ENCODE assay signal across 11 cellular contexts in the genomic region with DNA sequence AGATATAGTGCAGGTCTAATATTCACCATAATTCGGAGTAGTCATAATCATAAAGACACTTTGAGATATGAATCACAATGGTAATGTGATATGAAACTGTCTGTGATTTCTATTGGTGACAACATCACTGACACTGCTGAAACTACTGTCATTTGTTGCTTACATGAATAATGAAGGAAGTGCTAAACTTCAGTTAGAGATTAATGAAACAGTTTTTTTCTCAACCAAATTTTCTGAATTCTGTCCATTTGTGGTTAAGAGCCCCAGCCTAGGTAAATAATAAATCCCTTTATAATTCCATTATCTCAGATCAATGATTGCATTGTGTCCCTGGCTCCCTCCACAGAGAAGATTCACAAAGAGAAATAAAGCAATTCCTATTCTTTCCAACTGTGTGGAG.
DNase-seq lines count a peak whose midpoint lies in the region; ATAC-seq and TF ChIP-seq lines count a peak whose summit lies in the region.
"Had no signal": no experiment of that assay in that cellular context is flagged by ENCODE, and none has a peak within 500 bp of the region (broad histone marks: within the 10 kb centered on the region; RNA-seq: fewer than 3 reads in every experiment).

No MANE protein-coding gene starts in this region.

- H3K27ac ChIP-seq in spleen (peak overlapping the region in 5 of 8 donors; percentile 29 to 92 (median 86)), body of pancreas (no peak overlapping the region)
- H3K27ac ChIP-seq: uterus had no signal

- H3K4me3 Mint-ChIP-seq in activated CD4-positive, alpha-beta T cell treated with anti-CD3 and anti-CD28 coated beads, Interleukin-2, amount 10 ng/mL, durations not matched to agents 24 days and 14 days: peak overlapping the region; percentile 12

- H3K4me3 ChIP-seq in spleen (no peak overlapping the region), body of pancreas (no peak overlapping the region)
- H3K4me3 ChIP-seq: uterus had no signal

- H3K9me3 ChIP-seq in spleen (peaks cover 0 to 6% (median 0%) of the 10 kb centered on the region in 8 donors), body of pancreas (no peaks in the 10 kb centered on the region)
- H3K9me3 ChIP-seq: uterus had no signal

- 69 to 82% (median 78%) methylated on average over 1 of the region's 1 CpG for WGBS in spleen, 5 donors
- 88 to 100% methylated on average over 1 of the region's 1 CpG for WGBS in body of pancreas, 2 donors

- peak overlapping the region; percentile 82 for H3K27ac Mint-ChIP-seq in activated CD4-positive, alpha-beta T cell treated with anti-CD3 and anti-CD28 coated beads, Interleukin-2, amount 10 ng/mL, durations not matched to agents 24 days and 14 days

- H3K36me3 Mint-ChIP-seq in activated CD4-positive, alpha-beta T cell treated with anti-CD3 and anti-CD28 coated beads, Interleukin-2, amount 10 ng/mL, durations not matched to agents 24 days and 14 days (ENCODE audit: low read depth): peaks cover 23% of the 10 kb centered on the region

- intact Hi-C loops in activated CD4-positive, alpha-beta T cell treated with anti-CD3 and anti-CD28 coated beads, Interleukin-2, amount 10 ng/mL, durations not matched to agents 24 days and 14 days (cut with micrococcal nuclease): loop anchor here (1.0 to 5.0 kb wide), 4 partner anchors 11 to 315 kb away; no protein-coding TSS in a partner anchor
- intact Hi-C loops in spleen (cut with DNase I; ENCODE audit: low total_unique reads): loop anchor here (10.0 kb wide), 1 partner anchor 122 kb away; a partner anchor contains a TSS
- intact Hi-C loops in body of pancreas (cut with DNase I): no loop called here

- no peaks in the 10 kb centered on the region for H3K9me3 Mint-ChIP-seq in activated CD4-positive, alpha-beta T cell treated with anti-CD3 and anti-CD28 coated beads, Interleukin-2, amount 10 ng/mL, durations not matched to agents 24 days and 14 days

- H3K27me3 ChIP-seq in spleen (replicated peaks in 1 of 7): no peaks in the 10 kb centered on the region
- no peaks in the 10 kb centered on the region for H3K27me3 ChIP-seq in body of pancreas
- H3K27me3 ChIP-seq: uterus had no signal

- H3K27me3 Mint-ChIP-seq in activated CD4-positive, alpha-beta T cell treated with anti-CD3 and anti-CD28 coated beads, Interleukin-2, amount 10 ng/mL, durations not matched to agents 24 days and 14 days: peaks cover 2% of the 10 kb centered on the region

- no peak for TF ChIP-seq POLR2A in spleen (IDR thresholded peaks at IDR 0.05)
- TF ChIP-seq POLR2A in body of pancreas (IDR thresholded peaks at IDR 0.05): no peak

- H3K4me1 ChIP-seq in spleen (peaks cover 29 to 95% (median 55%) of the 10 kb centered on the region in 6 donors), body of pancreas (peaks cover 33% of the 10 kb centered on the region)

- DNase-seq in activated CD4-positive, alpha-beta T cell treated with anti-CD3 and anti-CD28 coated beads, Interleukin-2, amount 10 ng/mL, durations not matched to agents 24 days and 14 days: peak; percentile 47
- DNase-seq in activated CD4-positive, alpha-beta T cell treated with anti-CD3 and anti-CD28 coated beads for 48 hours: no peak
- DNase-seq in spleen (no peak), body of pancreas (no peak), retina (no peak)
- no peak for DNase-seq in stimulated activated CD4-positive, alpha-beta T cell treated with anti-CD3 and anti-CD28 coated beads, Interleukin-2, amount 100 ng/mL, for 48 hours
- DNase-seq: NCI-H1417; stimulated activated CD4-positive, alpha-beta T cell treated with anti-CD3 and anti-CD28 coated beads, Interleukin-12 subunit alpha, Interleukin-12 subunit beta, amount 100 ng/mL, for 4 hours; uterus had no signal

- ATAC-seq in HG02571 (IDR thresholded peaks at IDR 0.05; ENCODE audit: unreplicated experiment): peak; percentile 57
- ATAC-seq in HG03565 (IDR thresholded peaks at IDR 0.05; ENCODE audit: unreplicated experiment): peak; percentile 71
- ATAC-seq in body of pancreas: no peak

- H3K4me1 Mint-ChIP-seq in activated CD4-positive, alpha-beta T cell treated with anti-CD3 and anti-CD28 coated beads, Interleukin-2, amount 10 ng/mL, durations not matched to agents 24 days and 14 days: peaks cover 55% of the 10 kb centered on the region

- no peak for TF ChIP-seq CTCF in spleen (IDR thresholded peaks at IDR 0.05 in 8 of 11, conservative IDR thresholded peaks at IDR 0.05 in 3 of 11)
- no peak for TF ChIP-seq CTCF in body of pancreas (IDR thresholded peaks at IDR 0.05)

- no peaks in the 10 kb centered on the region for H3K36me3 ChIP-seq in spleen
- no peaks in the 10 kb centered on the region for H3K36me3 ChIP-seq in body of pancreas (replicated peaks in 1 of 2; ENCODE audit: insufficient read depth in 1 of 2, low read depth in 2 of 2)
- H3K36me3 ChIP-seq: uterus had no signal

Comparison
In these comparisons a context has a peak if more than half of its experiments do, and no peak if none do; other contexts are left out.
1. H3K27ac ChIP-seq: peak in spleen (5 of 8); none in body of pancreas (0 of 4).